ENCODE assay signal across 17 cellular contexts in genomic region chr21:28104346-28104745, GRCh38.
"Had no signal": no experiment of that assay in that cellular context is flagged by ENCODE, and none has a peak within 500 bp of the region (broad histone marks: within the 10 kb centered on the region; RNA-seq: fewer than 3 reads in every experiment).

No MANE protein-coding gene starts in this region.

- ATAC-seq: naive thymus-derived CD4-positive, alpha-beta T cell; stimulated activated naive B cell treated with anti-CD40 and anti-IgM and Interleukin-4, amounts not matched to agents 10 μg/mL and 1 μg/mL and 100 μg/mL, for 72 hours had no signal

- H3K27me3 ChIP-seq: sigmoid colon had no signal

- H3K4me3 ChIP-seq: sigmoid colon had no signal

- H3K36me3 ChIP-seq: sigmoid colon had no signal

- H3K9me3 ChIP-seq: sigmoid colon had no signal

- DNase-seq: activated CD4-positive, alpha-beta T cell treated with anti-CD3 and anti-CD28 coated beads, Interleukin-2, amount 50 U/mL, for 4 hours; activated CD4-positive, CD25-positive, alpha-beta regulatory T cell treated with anti-CD3 and anti-CD28 coated beads, Interleukin-2, amount 50 U/mL, for 72 hours; activated gamma-delta T cell; activated naive CD8-positive, alpha-beta T cell treated with anti-CD3 and anti-CD28 coated beads for 36 hours; activated T-cell treated with anti-CD3 and anti-CD28 coated beads, Interleukin-2, amount 50 U/mL, for 1 hour; anterior cingulate cortex; dermis blood vessel endothelial cell; endodermal cell; immature natural killer cell; left cardiac atrium; mammary epithelial cell; naive thymus-derived CD4-positive, alpha-beta T cell; sigmoid colon; stimulated activated CD4-positive, alpha-beta T cell treated with anti-CD3 and anti-CD28 coated beads, Interleukin-2, amount 100 ng/mL, for 24 hours; stimulated activated naive B cell treated with anti-CD40 and anti-IgM and Interleukin-4, amounts not matched to agents 10 μg/mL and 1 μg/mL and 100 μg/mL, for 72 hours; substantia nigra; trophoblast cell had no signal
